Comparison of ENCODE assay signal across 19 cellular contexts in genomic region chr7:4714161-4714700, GRCh38. TPM values are rescaled to one million over a fixed set of nuclear protein-coding genes. Genes with fewer than 3 reads are reported as not detected.
DNase-seq lines count a peak whose midpoint lies in the region; ATAC-seq and TF ChIP-seq lines count a peak whose summit lies in the region.
"Had no signal": no experiment of that assay in that cellular context is flagged by ENCODE, and none has a peak within 500 bp of the region (broad histone marks: within the 10 kb centered on the region; RNA-seq: fewer than 3 reads in every experiment).

No MANE protein-coding gene starts in this region.

- H3K27ac ChIP-seq in right cardiac atrium (ENCODE audit: low read length) (no peak overlapping the region), neutrophil (peak overlapping the region; percentile 84)

- no peaks in the 10 kb centered on the region for H3K27me3 Mint-ChIP-seq in activated T-helper 17 cell treated with anti-CD3 and anti-CD28 coated beads, Interleukin-2, amount 50 U/mL, for 72 hours

- H3K4me1 Mint-ChIP-seq in activated T-helper 17 cell treated with anti-CD3 and anti-CD28 coated beads, Interleukin-2, amount 50 U/mL, for 72 hours = peaks cover 40% of the 10 kb centered on the region

- no peaks in the 10 kb centered on the region for H3K9me3 ChIP-seq in right cardiac atrium (ENCODE audit: control insufficient read depth, low read length)
- H3K9me3 ChIP-seq in neutrophil = no peaks in the 10 kb centered on the region
- H3K9me3 ChIP-seq: A549 had no signal

- H3K4me3 ChIP-seq in right cardiac atrium (ENCODE audit: low read length) = no peak overlapping the region
- H3K4me3 ChIP-seq in neutrophil (ENCODE audit: low read depth in 1 of 2, low read length in 1 of 2) = peak overlapping the region; percentile 51 to 53
- H3K4me3 ChIP-seq: A549 had no signal

- TF ChIP-seq CTCF in neutrophil (IDR thresholded peaks at IDR 0.05) = no peak

- H3K4me3 Mint-ChIP-seq in activated T-helper 17 cell treated with anti-CD3 and anti-CD28 coated beads, Interleukin-2, amount 50 U/mL, for 72 hours = no peak overlapping the region

- no peaks in the 10 kb centered on the region for H3K9me3 Mint-ChIP-seq in activated T-helper 17 cell treated with anti-CD3 and anti-CD28 coated beads, Interleukin-2, amount 50 U/mL, for 72 hours

- WGBS in right cardiac atrium = 97% methylated on average over 15 of the region's 15 CpGs

- no peaks in the 10 kb centered on the region for H3K36me3 ChIP-seq in neutrophil

- H3K27ac Mint-ChIP-seq in activated T-helper 17 cell treated with anti-CD3 and anti-CD28 coated beads, Interleukin-2, amount 50 U/mL, for 72 hours = peak overlapping the region; percentile 38

- H3K4me1 ChIP-seq in right cardiac atrium (ENCODE audit: control insufficient read depth, insufficient read depth, low read length) (no peaks in the 10 kb centered on the region), neutrophil (ENCODE audit: control insufficient read depth in 1 of 2, insufficient read depth in 1 of 2, low read depth in 1 of 2, low read length in 1 of 2) (peaks cover 51 to 52% of the 10 kb centered on the region in 2 experiments)

- ATAC-seq in right cardiac atrium (no peak), HG03095 (IDR thresholded peaks at IDR 0.05; ENCODE audit: unreplicated experiment) (no peak), HG03159 (IDR thresholded peaks at IDR 0.05; ENCODE audit: unreplicated experiment) (no peak)
- ATAC-seq in activated T-helper 17 cell treated with anti-CD3 and anti-CD28 coated beads, Interleukin-2, amount 50 U/mL, for 72 hours (replicated peaks) = no peak
- ATAC-seq: A549 had no signal

- DNase-seq in right cardiac atrium = peak in 2 of 3 donors; percentile 38 to 53
- DNase-seq in cardiac septum (ENCODE audit: low spot score) = no peak
- DNase-seq in stimulated activated CD8-positive, alpha-beta memory T cell treated with anti-CD3 and anti-CD28 coated beads, Interleukin-4, amount 100 ng/mL, for 48 hours = no peak
- no peak for DNase-seq in SW480 (ENCODE audit: low spot score)
- DNase-seq: COR-L47, EL, KBM-7, NCI-H1436, NCI-H2029, NCI-H2171, NCI-H446, NCI-H69, OCI-M1, SHP77 treated with DMSO at 0.1 percent for 48 hours had no signal

- H3K27me3 ChIP-seq in right cardiac atrium (ENCODE audit: control insufficient read depth, insufficient read depth) (no peaks in the 10 kb centered on the region), neutrophil (no peaks in the 10 kb centered on the region)

- H3K36me3 Mint-ChIP-seq in activated T-helper 17 cell treated with anti-CD3 and anti-CD28 coated beads, Interleukin-2, amount 50 U/mL, for 72 hours (ENCODE audit: low read depth) = peaks cover 47% of the 10 kb centered on the region

- intact Hi-C loops in right cardiac atrium (cut with DNase I) = no loop called here
- intact Hi-C loops in cardiac septum (cut with DNase I) = no loop called here

RNA-seq across cellular contexts. Expression of gene FOXK1, which starts 32.1 kb away (rescaled TPM):
- total RNA-seq in right cardiac atrium (10 to 100 TPM; 15.4 to 22.4 (median 20.3) TPM), cardiac septum (29.7 TPM)
- 10.9 TPM for polyA plus RNA-seq in right cardiac atrium
- 10 to 100 TPM; 32.3 to 32.5 TPM for total RNA-seq in activated T-helper 17 cell treated with anti-CD3 and anti-CD28 coated beads, Interleukin-2, amount 50 U/mL, for 72 hours

Comparison
In these comparisons a context has a peak if more than half of its experiments do, and no peak if none do; other contexts are left out.
1. DNase-seq: peak in right cardiac atrium (2 of 3); none in cardiac septum (single experiment), stimulated activated CD8-positive, alpha-beta memory T cell treated with anti-CD3 and anti-CD28 coated beads, Interleukin-4, amount 100 ng/mL, for 48 hours (single experiment) and SW480 (single experiment).